In genomic region chr16:69396187-69397061, GRCh38 we compare ENCODE assay signal across 8 cellular contexts. TPM values are rescaled to one million over a fixed set of nuclear protein-coding genes. Genes with fewer than 3 reads are reported as not detected.
DNase-seq lines count a peak whose midpoint lies in the region; ATAC-seq and TF ChIP-seq lines count a peak whose summit lies in the region.

No MANE protein-coding gene starts in this region.

- TF ChIP-seq CTCF in right atrium auricular region (IDR thresholded peaks at IDR 0.05): peak; percentile 51 to 78

- H3K27ac ChIP-seq in right atrium auricular region: peak overlapping the region; percentile 69 to 75

- no peaks in the 10 kb centered on the region for H3K9me3 ChIP-seq in right atrium auricular region

- DNase-seq in A172 (ENCODE audit: low spot score) (peak; percentile 81), NCI-H1417 (lab: John Stamatoyannopoulos, UW) (peak; percentile 67 to 91 (median 77)), T-helper 1 cell (peak; percentile 17 to 72 (median 58)), amniotic stem cell (lab: John Stamatoyannopoulos, UW) (peak; percentile 95), right atrium auricular region (ENCODE audit: low spot score) (peak; percentile 87), retina (peak; percentile 81)

- ATAC-seq in GM18517 (IDR thresholded peaks at IDR 0.05; ENCODE audit: unreplicated experiment): peak; percentile 50
- ATAC-seq in HG02763 (IDR thresholded peaks at IDR 0.05; ENCODE audit: unreplicated experiment): no peak

- peaks cover 0 to 25% of the 10 kb centered on the region in 2 donors for H3K4me1 ChIP-seq in right atrium auricular region

- no peaks in the 10 kb centered on the region for H3K36me3 ChIP-seq in right atrium auricular region

- H3K4me3 ChIP-seq in right atrium auricular region: no peak overlapping the region

- no peaks in the 10 kb centered on the region for H3K27me3 ChIP-seq in right atrium auricular region

RNA-seq across cellular contexts. Expression of gene TERF2, which starts 10.6 kb away (rescaled TPM):
- 11.7 and 17.5 TPM in 2 replicates for total RNA-seq in A172 (2014; rRNA removed; shearing (Covaris generic))
- 10 to 100 TPM; 17.1 to 19.2 TPM for total RNA-seq in right atrium auricular region

RNA-seq across cellular contexts. Expression of gene CYB5B, which starts 28.0 kb away (rescaled TPM):
- total RNA-seq in A172 (2014; rRNA removed; shearing (Covaris generic)): 213 and 231 TPM in 2 replicates
- 10 to 100 TPM; 29.4 to 31.9 TPM for total RNA-seq in right atrium auricular region

RNA-seq across cellular contexts. Expression of gene TMED6, which starts 44.8 kb away (rescaled TPM):
- not detected in 2 replicates for total RNA-seq in A172 (2014; rRNA removed; shearing (Covaris generic))
- total RNA-seq in right atrium auricular region: not detected

RNA-seq across cellular contexts. Expression of gene NIP7, which starts 56.9 kb away (rescaled TPM):
- 42.0 and 48.2 TPM in 2 replicates for total RNA-seq in A172 (2014; rRNA removed; shearing (Covaris generic))
- 1 to 10 TPM; 5.9 to 6.6 TPM for total RNA-seq in right atrium auricular region

RNA-seq across cellular contexts. Expression of gene COG8, which starts 57.1 kb away (rescaled TPM):
- 71.3 and 74.8 TPM in 2 replicates for total RNA-seq in A172 (2014; rRNA removed; shearing (Covaris generic))
- 10 to 100 TPM; 24.4 to 31.8 TPM for total RNA-seq in right atrium auricular region
